In genomic region chr6:125001684-125002083, GRCh38 we compare ENCODE assay signal across 18 cellular contexts. TPM values are rescaled to one million over a fixed set of nuclear protein-coding genes. Genes with fewer than 3 reads are reported as not detected.
DNase-seq lines count a peak whose midpoint lies in the region; ATAC-seq, FAIRE-seq and TF ChIP-seq lines count a peak whose summit lies in the region.
"Had no signal": no experiment of that assay in that cellular context is flagged by ENCODE, and none has a peak within 500 bp of the region (broad histone marks: within the 10 kb centered on the region; RNA-seq: fewer than 3 reads in every experiment).

No MANE protein-coding gene starts in this region.

- H3K27ac ChIP-seq in HepG2 (ENCODE audit: extremely low read length, insufficient read depth, low read length) = no peak overlapping the region
- no peak overlapping the region for H3K27ac ChIP-seq in right lobe of liver
- peak overlapping the region; percentile 21 to 27 for H3K27ac ChIP-seq in coronary artery
- H3K27ac ChIP-seq in muscle layer of duodenum (ENCODE audit: low read length) = peak overlapping the region; percentile 28
- H3K27ac ChIP-seq: esophagus squamous epithelium, prostate gland had no signal

- peak overlapping the region; percentile 60 for H3K4me3 Mint-ChIP-seq in type B pancreatic cell
- H3K4me3 Mint-ChIP-seq: activated CD4-positive, alpha-beta T cell treated with anti-CD3 and anti-CD28 coated beads for 36 hours had no signal

- H3K4me1 Mint-ChIP-seq in type B pancreatic cell (ENCODE audit: unreplicated experiment) = peaks cover 27% of the 10 kb centered on the region
- H3K4me1 Mint-ChIP-seq: activated CD4-positive, alpha-beta T cell treated with anti-CD3 and anti-CD28 coated beads for 36 hours had no signal

- TF ChIP-seq CTCF in HepG2 (CRISPR knock-in tag; IDR thresholded peaks at IDR 0.05) = no peak
- no peak for TF ChIP-seq CTCF in right lobe of liver (IDR thresholded peaks at IDR 0.05)
- no peak for TF ChIP-seq CTCF in coronary artery (IDR thresholded peaks at IDR 0.05)
- TF ChIP-seq CTCF in type B pancreatic cell (conservative IDR thresholded peaks at IDR 0.05) = no peak

- H3K4me1 ChIP-seq in HepG2 (ENCODE audit: insufficient read depth, low read length) (no peaks in the 10 kb centered on the region), right lobe of liver (peaks cover 0 to 13% (median 0%) of the 10 kb centered on the region in 4 donors), muscle layer of duodenum (ENCODE audit: control insufficient read depth in 1 of 2, insufficient read depth in 2 of 2, low read length in 2 of 2) (peaks cover 5 to 9% of the 10 kb centered on the region in 2 donors)
- H3K4me1 ChIP-seq: prostate gland had no signal

- peak overlapping the region; percentile 61 for H3K27ac Mint-ChIP-seq in type B pancreatic cell
- H3K27ac Mint-ChIP-seq: activated CD4-positive, alpha-beta T cell treated with anti-CD3 and anti-CD28 coated beads for 36 hours had no signal

- CTCF ChIA-PET in HepG2 (lab: Yijun Ruan, JAX; ENCODE audit: low intra/inter-chr PET ratio, low total read pairs) = no interaction called here

- TF ChIP-seq EP300 in HepG2 (IDR thresholded peaks at IDR 0.05; ENCODE audit: low read depth in 2 of 2, low read length in 2 of 2) = no peak
- TF ChIP-seq EP300 in HepG2 (CRISPR knock-in tag; IDR thresholded peaks at IDR 0.05; ENCODE audit: borderline replicate concordance) = no peak

- FAIRE-seq in HepG2 (lab: Jason Lieb, UNC) = peak; percentile 28
- FAIRE-seq: H1 had no signal

- H3K27me3 ChIP-seq in HepG2 (ENCODE audit: control insufficient read depth in 1 of 2, insufficient read depth in 2 of 2, low read length in 2 of 2) = no peaks in the 10 kb centered on the region
- no peaks in the 10 kb centered on the region for H3K27me3 ChIP-seq in right lobe of liver
- no peaks in the 10 kb centered on the region for H3K27me3 ChIP-seq in muscle layer of duodenum (ENCODE audit: low read depth, low read length)
- H3K27me3 ChIP-seq: esophagus squamous epithelium had no signal

- H4K20me1 ChIP-seq in HepG2 (ENCODE audit: insufficient read depth, low read length) = no peaks in the 10 kb centered on the region

- WGBS in HepG2 (ENCODE audit: low lambda C conversion rate) = 28% methylated on average over 1 of the region's 1 CpG
- 47% methylated on average over 1 of the region's 1 CpG for WGBS in right lobe of liver (ENCODE audit: insufficient coverage, low coverage, low lambda C conversion rate, missing lambda C conversion rate)

- no peaks in the 10 kb centered on the region for H3K79me2 ChIP-seq in HepG2 (ENCODE audit: insufficient read depth, low read length)

- no peak overlapping the region for H3K4me2 ChIP-seq in HepG2 (ENCODE audit: low read depth, low read length)

- H3K36me3 ChIP-seq in HepG2 (replicated peaks in 1 of 2; ENCODE audit: control insufficient read depth in 1 of 2, insufficient read depth in 2 of 2, low read length in 2 of 2) (no peaks in the 10 kb centered on the region), right lobe of liver (no peaks in the 10 kb centered on the region), muscle layer of duodenum (ENCODE audit: control insufficient read depth in 1 of 2, insufficient read depth in 2 of 2, low read length in 2 of 2) (no peaks in the 10 kb centered on the region)
- H3K36me3 ChIP-seq: prostate gland had no signal

- DNase-seq in HepG2 (ENCODE audit: low spot score) (no peak), right lobe of liver (no peak), coronary artery (ENCODE audit: low spot score) (no peak), type B pancreatic cell (ENCODE audit: extremely low spot score, unreplicated experiment) (no peak), GDM1 (lab: John Stamatoyannopoulos, UW) (no peak), NCI-H1105 treated with DMSO at 0.1 percent for 48 hours (lab: John Stamatoyannopoulos, UW) (no peak)
- DNase-seq: activated CD4-positive, alpha-beta T cell treated with anti-CD3 and anti-CD28 coated beads for 36 hours; activated gamma-delta T cell; anterior cingulate cortex; esophagus squamous epithelium; NCI-H187 treated with DMSO at 0.1 percent for 48 hours; NCI-H510A; SHP77 treated with DMSO at 0.1 percent for 48 hours; T-helper 9 cell had no signal

- in situ Hi-C loops in HepG2 (cut with HindIII; ENCODE audit: extremely low pct_ligation_motif_present, low pct_unique_long_range_greater_than_20kb) = no loop called here

- peaks cover 23% of the 10 kb centered on the region for H3K36me3 Mint-ChIP-seq in type B pancreatic cell

- intact Hi-C loops in HepG2 (cut with micrococcal nuclease; ENCODE audit: unreplicated experiment) (no loop called here), right lobe of liver (cut with DNase I) (no loop called here)

- ATAC-seq in HepG2 (no peak), right lobe of liver (no peak), HG03460 (IDR thresholded peaks at IDR 0.05; ENCODE audit: unreplicated experiment) (no peak)
- ATAC-seq: activated CD4-positive, alpha-beta T cell treated with anti-CD3 and anti-CD28 coated beads for 36 hours had no signal

- TF ChIP-seq POLR2A in HepG2 (IDR thresholded peaks at IDR 0.05; ENCODE audit: insufficient read depth in 1 of 2, low read depth in 2 of 2, low read length in 2 of 2) (no peak), right lobe of liver (IDR thresholded peaks at IDR 0.05) (no peak)

- no TSS peak for BruUV-seq in HepG2 (replicated peaks; lab: Mats Ljungman, UMichigan)

- H2AFZ ChIP-seq in HepG2 (ENCODE audit: low read length) = no peak overlapping the region

- no peak for TF ChIP-seq RAD21 in HepG2 (CRISPR knock-in tag; IDR thresholded peaks at IDR 0.05)

- POLR2A ChIA-PET in HepG2 (lab: Yijun Ruan, JAX) = no interaction called here

- H3K27me3 Mint-ChIP-seq in type B pancreatic cell = no peaks in the 10 kb centered on the region
- H3K27me3 Mint-ChIP-seq: activated CD4-positive, alpha-beta T cell treated with anti-CD3 and anti-CD28 coated beads for 36 hours had no signal

- H3K4me3 ChIP-seq in HepG2 (replicated peaks in 1 of 3; ENCODE audit: insufficient read depth in 1 of 3, low read depth in 2 of 3, low read length in 3 of 3) (no peak overlapping the region), right lobe of liver (no peak overlapping the region), coronary artery (peak overlapping the region; percentile 55), muscle layer of duodenum (ENCODE audit: low read depth in 1 of 2, low read length in 2 of 2) (peak overlapping the region in 1 of 2 donors; percentile 44)
- H3K4me3 ChIP-seq: prostate gland had no signal

- no peaks in the 10 kb centered on the region for H3K9me3 Mint-ChIP-seq in type B pancreatic cell

- no peak overlapping the region for H3K9ac ChIP-seq in HepG2 (ENCODE audit: insufficient read depth, low read depth, low read length)

- no peaks in the 10 kb centered on the region for H3K9me3 ChIP-seq in HepG2 (ENCODE audit: low read length)
- H3K9me3 ChIP-seq in right lobe of liver = no peaks in the 10 kb centered on the region
- H3K9me3 ChIP-seq in muscle layer of duodenum (ENCODE audit: control insufficient read depth in 1 of 2, low read length in 2 of 2) = no peaks in the 10 kb centered on the region
- H3K9me3 ChIP-seq: esophagus squamous epithelium, prostate gland had no signal

RNA-seq across cellular contexts. Expression of gene RNF217, which starts 39.4 kb away (rescaled TPM):
- total RNA-seq in HepG2 (2016; rRNA removed; fragmentation: Illumina TruSeq; extraction: Trizol) (1.2 and 2.2 TPM in 2 replicates), right lobe of liver (10 to 100 TPM in 5 of 6 experiments, 1 to 10 TPM in 1; 9.8 to 20.7 (median 14.3) TPM), type B pancreatic cell (ENCODE audit: low replicate concordance) (22.1 and 49.6 TPM in 2 replicates)
- total RNA-seq in HepG2 (2016; cell fraction: cytosol; rRNA removed; fragmentation: Illumina TruSeq; extraction: Trizol; ENCODE audit: low read depth) = 1.1 TPM in 2 replicates
- total RNA-seq in HepG2 (2016; cell fraction: insoluble cytoplasmic fraction; rRNA removed; fragmentation: Illumina TruSeq; extraction: Trizol) = 2.3 and 3.0 TPM in 2 replicates
- 1.4 TPM in 2 replicates for total RNA-seq in HepG2 (2016; cell fraction: membrane; rRNA removed; fragmentation: Illumina TruSeq; extraction: Trizol)
- total RNA-seq in HepG2 (2016; cell fraction: nucleus; rRNA removed; fragmentation: Illumina TruSeq; extraction: Trizol) = 2.8 and 3.1 TPM in 2 replicates
- 1.9 and 2.4 TPM in 2 replicates for polyA plus RNA-seq in HepG2 (2011; rRNA removed)
- 0.67 and 0.81 TPM in 2 replicates for polyA plus RNA-seq in HepG2 (2011; cell fraction: cytosol; rRNA removed)
- 9.2 and 10.0 TPM in 2 replicates for polyA plus RNA-seq in HepG2 (2011; cell fraction: nucleus; rRNA removed)
- 1.4 and 1.6 TPM in 2 replicates for polyA plus RNA-seq in HepG2 (2012)
- polyA plus RNA-seq in HepG2 (2016; cell fraction: cytosol; fragmentation: Illumina TruSeq; extraction: Trizol; ENCODE audit: low read depth) = 0.18 and 0.36 TPM in 2 replicates
- polyA plus RNA-seq in HepG2 (2016; cell fraction: insoluble cytoplasmic fraction; fragmentation: Illumina TruSeq; extraction: Trizol; ENCODE audit: low read depth) = 0.72 and 0.83 TPM in 2 replicates
- polyA plus RNA-seq in HepG2 (2016; cell fraction: membrane; fragmentation: Illumina TruSeq; extraction: Trizol; ENCODE audit: low read depth) = 0.69 and 0.73 TPM in 2 replicates
- 3.2 and 4.7 TPM in 2 replicates for polyA plus RNA-seq in HepG2 (2016; cell fraction: nucleus; fragmentation: Illumina TruSeq; extraction: Trizol; ENCODE audit: insufficient read depth, low read depth)
- polyA minus RNA-seq in HepG2 (2011; rRNA and poly(A)+ RNA removed; ENCODE audit: low replicate concordance) = 2.2 and 14.0 TPM in 2 replicates
- 1.5 and 7.3 TPM in 2 replicates for polyA minus RNA-seq in HepG2 (2011; cell fraction: cytosol; rRNA and poly(A)+ RNA removed)
- polyA minus RNA-seq in HepG2 (2011; cell fraction: nucleus; rRNA and poly(A)+ RNA removed) = 9.5 and 10.7 TPM in 2 replicates

Comparison
In these comparisons a context has a peak if more than half of its experiments do, and no peak if none do; other contexts are left out.
1. H3K27ac ChIP-seq: peak in coronary artery (2 of 2) and muscle layer of duodenum (single experiment); none in HepG2 (single experiment) and right lobe of liver (0 of 3).